Comparison of ENCODE assay signal across 25 cellular contexts in the genomic region with DNA sequence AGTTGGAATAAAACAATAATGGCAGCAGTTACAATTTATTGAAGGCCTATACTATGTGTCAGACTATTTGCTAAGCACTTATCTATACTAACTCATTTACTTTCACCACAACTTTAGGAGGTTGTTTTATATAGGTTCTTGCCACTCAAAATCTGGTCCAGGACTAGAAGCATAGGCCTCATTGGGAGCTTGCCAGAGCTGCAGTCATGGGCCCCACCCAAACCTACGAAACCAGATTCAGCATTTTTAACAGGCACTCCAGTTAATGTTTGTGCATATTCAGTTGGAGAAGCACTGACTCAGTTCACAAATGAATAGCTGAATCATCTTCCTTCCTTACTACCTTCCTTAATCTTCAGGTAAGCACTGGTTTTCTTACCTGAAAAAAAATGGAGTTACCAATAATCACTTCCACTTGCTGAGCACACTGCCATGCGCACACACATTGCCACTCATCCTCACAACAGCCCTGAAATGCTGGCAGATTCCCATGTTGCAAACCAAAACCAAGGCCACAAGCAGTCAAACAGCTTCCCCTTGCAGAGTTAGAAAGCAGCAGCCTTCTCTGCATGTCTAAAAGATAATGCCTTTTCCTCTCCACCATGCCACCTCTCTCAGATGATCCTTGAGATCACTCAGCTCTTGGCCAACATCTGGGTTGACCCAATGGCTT.
A peak's percentile ranks its signal among the peaks of the same experiment; 100 is the strongest.
DNase-seq lines count a peak whose midpoint lies in the region; ATAC-seq and TF ChIP-seq lines count a peak whose summit lies in the region.
"Had no signal": no experiment of that assay in that cellular context is flagged by ENCODE, and none has a peak within 500 bp of the region (broad histone marks: within the 10 kb centered on the region; RNA-seq: fewer than 3 reads in every experiment).

No MANE protein-coding gene starts in this region.

- H3K9me3 ChIP-seq in colonic mucosa (no peaks in the 10 kb centered on the region), ascending aorta (no peaks in the 10 kb centered on the region)
- H3K9me3 ChIP-seq: Caco-2, left lung, SK-N-SH had no signal

- H3K27ac ChIP-seq in colonic mucosa (peak overlapping the region; percentile 4), ascending aorta (no peak overlapping the region)
- H3K27ac ChIP-seq: hepatocyte, HL-60, left lung had no signal

- no peaks in the 10 kb centered on the region for H3K27me3 ChIP-seq in colonic mucosa
- H3K27me3 ChIP-seq in ascending aorta: no peaks in the 10 kb centered on the region
- H3K27me3 ChIP-seq: hepatocyte, left lung had no signal

- ATAC-seq in left colon: peak; percentile 79
- ATAC-seq: activated CD8-positive, alpha-beta T cell treated with anti-CD3 and anti-CD28 coated beads, Interleukin-2, amount 10 ng/mL, durations not matched to agents 7 days and 5 days; GM12878; left lung; sciatic nerve had no signal

- TF ChIP-seq CTCF in colonic mucosa (IDR thresholded peaks at IDR 0.05): no peak
- no peak for TF ChIP-seq CTCF in ascending aorta (IDR thresholded peaks at IDR 0.05)

- H3K36me3 ChIP-seq in colonic mucosa: no peaks in the 10 kb centered on the region
- no peaks in the 10 kb centered on the region for H3K36me3 ChIP-seq in ascending aorta
- H3K36me3 ChIP-seq: left lung had no signal

- intact Hi-C loops in colonic mucosa (cut with DNase I) (no loop called here), left colon (cut with DNase I, micrococcal nuclease) (no loop called here), posterior vena cava (cut with DNase I) (no loop called here), ascending aorta (cut with DNase I) (loop anchor here (10.0 kb wide), 1 partner anchor 632 kb away; no protein-coding TSS in a partner anchor)

- no peak overlapping the region for H3K9ac ChIP-seq in colonic mucosa (ENCODE audit: low read depth in 2 of 2, low read length in 2 of 2)
- H3K9ac ChIP-seq: SK-N-SH had no signal

- in situ Hi-C loops in G401 (cut with HindIII; ENCODE audit: low sequenced_read_pairs): no loop called here

- H3K4me3 ChIP-seq in colonic mucosa: no peak overlapping the region
- H3K4me3 ChIP-seq in ascending aorta: no peak overlapping the region
- H3K4me3 ChIP-seq: GM12878, hepatocyte, left lung had no signal

- DNase-seq in Daoy (ENCODE audit: low read depth): peak; percentile 4
- peak; percentile 29 for DNase-seq in NCI-H748 treated with DMSO at 0.1 percent for 48 hours (lab: John Stamatoyannopoulos, UW)
- peak; percentile 81 for DNase-seq in colonic mucosa
- DNase-seq in left colon: peak; percentile 74 to 78
- DNase-seq in NCI-H2081 (lab: John Stamatoyannopoulos, UW): no peak
- no peak for DNase-seq in G401 (ENCODE audit: low spot score)
- DNase-seq in posterior vena cava (ENCODE audit: low spot score): no peak
- no peak for DNase-seq in ascending aorta (ENCODE audit: low spot score in 2 of 2)
- DNase-seq: activated CD8-positive, alpha-beta T cell treated with anti-CD3 and anti-CD28 coated beads, Interleukin-2, amount 10 ng/mL, durations not matched to agents 7 days and 5 days; activated gamma-delta T cell; activated naive CD8-positive, alpha-beta T cell treated with anti-CD3 and anti-CD28 coated beads, Interleukin-2, amount 10 ng/mL, durations not matched to agents 7 days and 5 days; activated T-cell treated with anti-CD3 and anti-CD28 coated beads for 4 hours; Caco-2; Karpas-422; left lung; NCI-H1694; NCI-H2171 treated with DMSO at 0.1 percent for 48 hours; NCI-H524 treated with DMSO at 0.1 percent for 48 hours; SK-N-SH; stimulated activated CD4-positive, alpha-beta T cell treated with anti-CD3 and anti-CD28 coated beads, Interleukin-4, amount 100 ng/mL, for 4 hours; T-helper 2 cell had no signal

- no peaks in the 10 kb centered on the region for H3K4me1 ChIP-seq in colonic mucosa
- H3K4me1 ChIP-seq in ascending aorta: no peaks in the 10 kb centered on the region
- H3K4me1 ChIP-seq: Caco-2, left lung had no signal

Comparison
In these comparisons a context has a peak if more than half of its experiments do, and no peak if none do; other contexts are left out.
1. DNase-seq: peak in Daoy (single experiment), NCI-H748 treated with DMSO at 0.1 percent for 48 hours (single experiment), colonic mucosa (single experiment) and left colon (2 of 2); none in NCI-H2081 (0 of 2), G401 (single experiment), posterior vena cava (single experiment) and ascending aorta (0 of 2).